In genomic region chr17:75906143-75906884, GRCh38 we compare ENCODE assay signal across 12 cellular contexts. TPM values are rescaled to one million over a fixed set of nuclear protein-coding genes. Genes with fewer than 3 reads are reported as not detected.
DNase-seq lines count a peak whose midpoint lies in the region; ATAC-seq and TF ChIP-seq lines count a peak whose summit lies in the region.
"Had no signal": no experiment of that assay in that cellular context is flagged by ENCODE, and none has a peak within 500 bp of the region (broad histone marks: within the 10 kb centered on the region; RNA-seq: fewer than 3 reads in every experiment).

No MANE protein-coding gene starts in this region.

- DNase-seq in activated CD4-positive, alpha-beta T cell treated with anti-CD3 and anti-CD28 coated beads, Interleukin-2, amount 10 ng/mL, durations not matched to agents 24 days and 14 days, result no peak
- DNase-seq in activated CD4-positive, alpha-beta T cell treated with anti-CD3 and anti-CD28 coated beads for 48 hours, result no peak
- DNase-seq in immature natural killer cell, result no peak
- no peak for DNase-seq in stomach
- DNase-seq in activated CD8-positive, alpha-beta memory T cell treated with anti-CD3 and anti-CD28 coated beads for 24 hours, result no peak
- DNase-seq: activated effector memory CD4-positive, alpha-beta T cell treated with Interleukin-2 at 50 U/mL for 16 hours; effector memory CD4-positive, alpha-beta T cell; NCI-H748 treated with DMSO at 0.1 percent for 48 hours; SW 1271 had no signal

- no peaks in the 10 kb centered on the region for H3K27me3 ChIP-seq in stomach

- H3K4me1 ChIP-seq in stomach, result peaks cover 19 to 46% (median 35%) of the 10 kb centered on the region in 4 donors

- H3K27ac ChIP-seq in VCaP, result peak overlapping the region; percentile 86
- H3K27ac ChIP-seq in stomach, result peak overlapping the region in 4 of 5 donors; percentile 10 to 95 (median 92)

- no peak for TF ChIP-seq POLR2A in stomach (IDR thresholded peaks at IDR 0.05)

- no peak for TF ChIP-seq EP300 in stomach (IDR thresholded peaks at IDR 0.05)

- peaks cover 14% of the 10 kb centered on the region for H3K36me3 Mint-ChIP-seq in activated CD4-positive, alpha-beta T cell treated with anti-CD3 and anti-CD28 coated beads, Interleukin-2, amount 10 ng/mL, durations not matched to agents 24 days and 14 days (ENCODE audit: low read depth)
- no peaks in the 10 kb centered on the region for H3K36me3 Mint-ChIP-seq in immature natural killer cell

- H3K4me1 Mint-ChIP-seq in activated CD4-positive, alpha-beta T cell treated with anti-CD3 and anti-CD28 coated beads, Interleukin-2, amount 10 ng/mL, durations not matched to agents 24 days and 14 days, result peaks cover 12% of the 10 kb centered on the region
- peaks cover 6 to 9% of the 10 kb centered on the region in 2 donors for H3K4me1 Mint-ChIP-seq in immature natural killer cell

- 79 to 86% (median 83%) methylated on average over 10 of the region's 10 CpGs for WGBS in stomach, 5 donors

- H3K4me3 Mint-ChIP-seq in activated CD4-positive, alpha-beta T cell treated with anti-CD3 and anti-CD28 coated beads, Interleukin-2, amount 10 ng/mL, durations not matched to agents 24 days and 14 days, result peak overlapping the region; percentile 55
- H3K4me3 Mint-ChIP-seq in immature natural killer cell, result peak overlapping the region in 3 of 5 donors; percentile 33 to 49 (median 41)

- H3K36me3 ChIP-seq in stomach, result peaks cover 18 to 23% (median 21%) of the 10 kb centered on the region in 4 donors

- intact Hi-C loops in activated CD4-positive, alpha-beta T cell treated with anti-CD3 and anti-CD28 coated beads, Interleukin-2, amount 10 ng/mL, durations not matched to agents 24 days and 14 days (cut with micrococcal nuclease), result loop anchor here (10.0 kb wide), 2 partner anchors 168 to 198 kb away; partner anchors contain the start of genes EXOC7, GALR2, SRP68 and ZACN
- intact Hi-C loops in stomach (cut with DNase I; ENCODE audit: low total_unique reads), result loop anchor here (5.0 kb wide), 1 partner anchor 96 kb away; the partner anchor contains the start of gene CDK3

- H3K9me3 ChIP-seq in stomach, result no peaks in the 10 kb centered on the region

- H3K27ac Mint-ChIP-seq in activated CD4-positive, alpha-beta T cell treated with anti-CD3 and anti-CD28 coated beads, Interleukin-2, amount 10 ng/mL, durations not matched to agents 24 days and 14 days, result peak overlapping the region; percentile 78
- peak overlapping the region in 4 of 6 donors; percentile 16 to 45 (median 38) for H3K27ac Mint-ChIP-seq in immature natural killer cell

- H3K27me3 Mint-ChIP-seq in activated CD4-positive, alpha-beta T cell treated with anti-CD3 and anti-CD28 coated beads, Interleukin-2, amount 10 ng/mL, durations not matched to agents 24 days and 14 days, result no peaks in the 10 kb centered on the region
- peaks cover 0 to 5% (median 0%) of the 10 kb centered on the region in 3 donors for H3K27me3 Mint-ChIP-seq in immature natural killer cell (ENCODE audit: low read depth in 3 of 3)

- H3K4me3 ChIP-seq in stomach, result no peak overlapping the region

- no peaks in the 10 kb centered on the region for H3K9me3 Mint-ChIP-seq in activated CD4-positive, alpha-beta T cell treated with anti-CD3 and anti-CD28 coated beads, Interleukin-2, amount 10 ng/mL, durations not matched to agents 24 days and 14 days
- peaks cover 0 to 2% (median 0%) of the 10 kb centered on the region in 6 donors for H3K9me3 Mint-ChIP-seq in immature natural killer cell

- TF ChIP-seq CTCF in VCaP (conservative IDR thresholded peaks at IDR 0.05) (no peak), stomach (IDR thresholded peaks at IDR 0.05) (no peak)

- ATAC-seq in GM21576 (IDR thresholded peaks at IDR 0.05; ENCODE audit: unreplicated experiment) (no peak), HG03045 (IDR thresholded peaks at IDR 0.05; ENCODE audit: unreplicated experiment) (no peak)

RNA-seq across cellular contexts. Expression of gene MRPL38, which starts 1.6 kb away (rescaled TPM):
- 151 and 157 TPM in 2 replicates for total RNA-seq in activated CD4-positive, alpha-beta T cell treated with anti-CD3 and anti-CD28 coated beads, Interleukin-2, amount 10 ng/mL, durations not matched to agents 24 days and 14 days
- 10 to 100 TPM; 55.9 to 67.5 (median 64.0) TPM for polyA plus RNA-seq in immature natural killer cell
- total RNA-seq in stomach, result 100 to 1,000 TPM in 1 of 5 donors, 10 to 100 TPM in 3, 1 to 10 TPM in 1; 9.3 to 244 (median 29.9) TPM
- polyA plus RNA-seq in stomach, result 10 to 100 TPM; 54.2 to 89.2 (median 73.9) TPM

RNA-seq across cellular contexts. Expression of gene TRIM65, which starts 9.6 kb away (rescaled TPM):
- total RNA-seq in activated CD4-positive, alpha-beta T cell treated with anti-CD3 and anti-CD28 coated beads, Interleukin-2, amount 10 ng/mL, durations not matched to agents 24 days and 14 days, result 47.6 and 48.1 TPM in 2 replicates
- 10 to 100 TPM in 2 of 3 donors, 1 to 10 TPM in 1; 5.4 to 27.1 (median 18.7) TPM for polyA plus RNA-seq in immature natural killer cell
- total RNA-seq in stomach, result 10 to 100 TPM in 3 of 5 donors, 1 to 10 TPM in 1, not detected in 1; 9.2 to 26.6 (median 16.9) TPM
- polyA plus RNA-seq in stomach, result 10 to 100 TPM in 1 of 3 donors, 1 to 10 TPM in 2; 8.1 to 10.6 (median 9.5) TPM

RNA-seq across cellular contexts. Expression of gene TRIM47, which starts 27.9 kb away (rescaled TPM):
- total RNA-seq in activated CD4-positive, alpha-beta T cell treated with anti-CD3 and anti-CD28 coated beads, Interleukin-2, amount 10 ng/mL, durations not matched to agents 24 days and 14 days, result 25.2 and 33.2 TPM in 2 replicates
- polyA plus RNA-seq in immature natural killer cell, result 1 to 10 TPM; 3.2 to 4.0 (median 3.9) TPM
- 10 to 100 TPM in 4 of 5 donors, 1 to 10 TPM in 1; 3.5 to 40.4 (median 11.9) TPM for total RNA-seq in stomach
- polyA plus RNA-seq in stomach, result 10 to 100 TPM; 24.2 to 34.7 (median 28.4) TPM

RNA-seq across cellular contexts. Expression of gene FBF1, which starts 34.5 kb away (rescaled TPM):
- total RNA-seq in activated CD4-positive, alpha-beta T cell treated with anti-CD3 and anti-CD28 coated beads, Interleukin-2, amount 10 ng/mL, durations not matched to agents 24 days and 14 days, result 17.5 and 18.6 TPM in 2 replicates
- polyA plus RNA-seq in immature natural killer cell (1 to 10 TPM in 2 of 3 donors, not detected in 1; 1.6 to 7.6 TPM), stomach (10 to 100 TPM in 1 of 3 donors, 1 to 10 TPM in 2; 1.7 to 10.4 (median 6.8) TPM)
- 10 to 100 TPM in 4 of 5 donors, 1 to 10 TPM in 1; 3.8 to 21.7 (median 19.6) TPM for total RNA-seq in stomach

RNA-seq across cellular contexts. Expression of gene WBP2, which starts 51.2 kb away (rescaled TPM):
- 68.9 and 70.0 TPM in 2 replicates for total RNA-seq in activated CD4-positive, alpha-beta T cell treated with anti-CD3 and anti-CD28 coated beads, Interleukin-2, amount 10 ng/mL, durations not matched to agents 24 days and 14 days
- 10 to 100 TPM; 51.2 to 85.8 (median 69.1) TPM for polyA plus RNA-seq in immature natural killer cell
- 100 to 1,000 TPM in 1 of 5 donors, 10 to 100 TPM in 4; 28.6 to 122 (median 46.1) TPM for total RNA-seq in stomach
- polyA plus RNA-seq in stomach, result 100 to 1,000 TPM in 1 of 3 donors, 10 to 100 TPM in 2; 87.3 to 104 (median 98.6) TPM
